9 cellular contexts compared by ENCODE assay signal in the genomic region with DNA sequence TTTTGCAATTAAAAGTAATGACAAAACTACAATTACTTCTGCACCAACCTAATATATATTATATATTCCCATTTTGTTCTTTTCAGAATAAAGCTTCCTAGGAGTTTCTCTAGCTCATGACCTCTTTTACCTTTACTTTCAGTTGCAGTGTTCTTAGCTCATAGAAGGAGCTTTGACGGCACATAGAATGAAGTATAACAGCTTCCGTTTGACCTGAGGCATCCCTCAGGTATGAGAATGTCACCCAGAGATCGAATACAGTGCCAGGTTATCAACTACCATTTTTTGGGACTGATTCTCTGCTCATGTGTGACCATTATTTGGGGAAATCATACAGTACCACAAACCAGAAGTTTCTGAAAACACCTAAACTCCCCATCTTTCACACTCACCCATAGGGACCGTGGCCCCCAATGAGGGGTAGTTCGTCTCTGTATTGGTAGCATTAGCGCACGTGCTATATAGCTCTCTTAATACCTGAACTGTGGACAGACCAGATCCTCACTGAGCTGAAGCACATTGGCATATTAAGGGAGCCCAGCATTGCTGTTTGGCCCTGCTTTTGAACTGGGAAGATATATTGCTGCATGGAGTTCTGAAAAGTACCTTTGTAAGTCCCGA.
DNase-seq lines count a peak whose midpoint lies in the region; ATAC-seq, FAIRE-seq and TF ChIP-seq lines count a peak whose summit lies in the region.
"Had no signal": no experiment of that assay in that cellular context is flagged by ENCODE, and none has a peak within 500 bp of the region (broad histone marks: within the 10 kb centered on the region; RNA-seq: fewer than 3 reads in every experiment).

No MANE protein-coding gene starts in this region.

- DNase-seq in GM18507 (ENCODE audit: extremely low spot score, insufficient read length, low read depth) (no peak), mesenchymal stem cell (no peak), NCI-H82 treated with DMSO at 0.1 percent for 48 hours (lab: John Stamatoyannopoulos, UW; ENCODE audit: unreplicated experiment) (no peak), dermis blood vessel endothelial cell (no peak)
- no peak for DNase-seq in activated naive CD8-positive, alpha-beta T cell treated with anti-CD3 and anti-CD28 coated beads for 36 hours
- no peak for DNase-seq in stimulated activated CD4-positive, alpha-beta T cell treated with anti-CD3 and anti-CD28 coated beads, Interleukin-4, amount 100 ng/mL, for 1 hour
- DNase-seq: nucleus accumbens had no signal

- peak overlapping the region; percentile 71 for H3K4me3 Mint-ChIP-seq in activated naive CD8-positive, alpha-beta T cell treated with anti-CD3 and anti-CD28 coated beads for 36 hours

- H3K9me3 Mint-ChIP-seq in activated naive CD8-positive, alpha-beta T cell treated with anti-CD3 and anti-CD28 coated beads for 36 hours = peaks cover 2% of the 10 kb centered on the region

- no peak overlapping the region for H4K8ac ChIP-seq in mesenchymal stem cell (ENCODE audit: low read length)

- H3K4me3 ChIP-seq in mesenchymal stem cell (ENCODE audit: insufficient read depth in 1 of 2, low read depth in 1 of 2, low read length in 2 of 2) = no peak overlapping the region

- H3K23ac ChIP-seq in mesenchymal stem cell (ENCODE audit: low read length in 2 of 2) = no peak overlapping the region

- no peak overlapping the region for H4K91ac ChIP-seq in mesenchymal stem cell (ENCODE audit: low read length)

- peaks cover 23% of the 10 kb centered on the region for H3K4me1 ChIP-seq in mesenchymal stem cell (ENCODE audit: control insufficient read depth, insufficient read depth, low read depth, low read length)

- FAIRE-seq in GM18507 (lab: Jason Lieb, UNC) = peak; percentile 31

- ATAC-seq in GM18502 (IDR thresholded peaks at IDR 0.05; ENCODE audit: poor library complexity, unreplicated experiment) = no peak

- no peak overlapping the region for H3K4me2 ChIP-seq in mesenchymal stem cell (ENCODE audit: low read length, poor library complexity, severe bottlenecking)

- H2AK5ac ChIP-seq in mesenchymal stem cell (ENCODE audit: low read length, severe bottlenecking) = peak overlapping the region; percentile 97

- H2BK120ac ChIP-seq in mesenchymal stem cell (ENCODE audit: low read depth, low read length) = no peak overlapping the region

- no peaks in the 10 kb centered on the region for H3K9me3 ChIP-seq in mesenchymal stem cell (ENCODE audit: control insufficient read depth, low read length)

- no peak for TF ChIP-seq CTCF in 22Rv1 (IDR thresholded peaks at IDR 0.05)

- H3K27me3 ChIP-seq in mesenchymal stem cell (ENCODE audit: control insufficient read depth in 1 of 2, insufficient read depth in 1 of 2, low read length in 2 of 2) = no peaks in the 10 kb centered on the region

- H3K79me1 ChIP-seq in mesenchymal stem cell (replicated peaks; ENCODE audit: low read length, poor library complexity, severe bottlenecking) = no peaks in the 10 kb centered on the region

- H2BK12ac ChIP-seq in mesenchymal stem cell (ENCODE audit: low read length in 2 of 2) = no peak overlapping the region

- 97% methylated on average over 8 of the region's 8 CpGs for WGBS in mesenchymal stem cell

- H3K4ac ChIP-seq in mesenchymal stem cell (ENCODE audit: low read depth in 1 of 2, low read length in 2 of 2) = no peak overlapping the region

- no peak overlapping the region for H3K14ac ChIP-seq in mesenchymal stem cell (ENCODE audit: low read length in 2 of 2)

- H2BK5ac ChIP-seq in mesenchymal stem cell (ENCODE audit: low read depth, low read length, poor library complexity, severe bottlenecking) = no peak overlapping the region

- no peak overlapping the region for H2BK15ac ChIP-seq in mesenchymal stem cell (ENCODE audit: low read depth, poor library complexity, severe bottlenecking)

- no peak overlapping the region for H2AFZ ChIP-seq in mesenchymal stem cell (ENCODE audit: low read depth, low read length)

- H3K27me3 Mint-ChIP-seq in activated naive CD8-positive, alpha-beta T cell treated with anti-CD3 and anti-CD28 coated beads for 36 hours = no peaks in the 10 kb centered on the region

- peak overlapping the region; percentile 89 for H3K27ac Mint-ChIP-seq in activated naive CD8-positive, alpha-beta T cell treated with anti-CD3 and anti-CD28 coated beads for 36 hours

- H3K27ac ChIP-seq in 22Rv1 = peak overlapping the region; percentile 59
- H3K27ac ChIP-seq in mesenchymal stem cell (ENCODE audit: low read length, poor library complexity, severe bottlenecking) = peak overlapping the region; percentile 82

- H3K36me3 Mint-ChIP-seq in activated naive CD8-positive, alpha-beta T cell treated with anti-CD3 and anti-CD28 coated beads for 36 hours = peaks cover 19% of the 10 kb centered on the region

- H3K4me1 Mint-ChIP-seq in activated naive CD8-positive, alpha-beta T cell treated with anti-CD3 and anti-CD28 coated beads for 36 hours = peaks cover 90% of the 10 kb centered on the region

- H3K18ac ChIP-seq in mesenchymal stem cell (ENCODE audit: low read depth in 1 of 2, low read length in 2 of 2) = peak overlapping the region in 1 of 2 experiments; percentile 34

- no peak overlapping the region for H3K9ac ChIP-seq in mesenchymal stem cell (ENCODE audit: low read length)

- peaks cover 10 to 14% of the 10 kb centered on the region in 2 experiments for H3K36me3 ChIP-seq in mesenchymal stem cell (ENCODE audit: control insufficient read depth in 1 of 2, insufficient read depth in 2 of 2, low read depth in 1 of 2, low read length in 2 of 2)
